In the genomic region with DNA sequence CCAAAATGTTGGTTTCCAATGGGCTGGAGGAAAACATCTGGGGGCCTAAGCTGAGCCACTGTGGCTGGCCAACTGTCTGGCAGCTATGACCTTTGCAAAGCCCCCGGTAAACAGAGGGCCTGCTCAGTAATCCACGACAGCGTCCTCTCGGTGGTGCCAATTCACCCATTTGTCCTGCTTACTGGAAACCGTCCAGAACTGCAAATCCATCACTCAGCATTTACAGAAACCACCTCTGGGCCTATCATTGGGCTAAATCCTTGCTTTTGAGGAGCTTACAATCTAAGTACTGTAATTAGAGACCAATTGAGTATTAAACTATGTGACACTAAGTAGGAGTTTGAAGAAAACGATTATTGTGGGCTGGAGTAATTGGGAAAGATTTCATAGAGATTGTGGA, we compare ENCODE assay signal across 21 cellular contexts.
"Had no signal": no experiment of that assay in that cellular context is flagged by ENCODE, and none has a peak within 500 bp of the region (broad histone marks: within the 10 kb centered on the region; RNA-seq: fewer than 3 reads in every experiment).

No MANE protein-coding gene starts in this region.

- H3K27ac ChIP-seq: HL-60, KMS-11 had no signal

- H3K9me3 ChIP-seq: SK-N-SH had no signal

- DNase-seq: Kasumi-1, MM.1S, NCI-H1092 treated with DMSO at 0.1 percent for 48 hours, NCI-H1417 treated with DMSO at 0.1 percent for 48 hours, NCI-H146, NCI-H1694 treated with DMSO at 0.1 percent for 48 hours, NCI-H2029, NCI-H2081 treated with DMSO at 0.1 percent for 48 hours, NCI-H2171 treated with DMSO at 0.1 percent for 48 hours, NCI-H2227 treated with DMSO at 0.1 percent for 48 hours, NCI-H526 treated with DMSO at 0.1 percent for 48 hours, NCI-H748 treated with DMSO at 0.1 percent for 48 hours, Right ventricle myocardium superior, RPMI8226, SIG-M5, SK-N-SH, T-helper 1 cell, T-helper 17 cell had no signal

- H3K4me3 ChIP-seq: K562 had no signal
